Comparison of ENCODE assay signal across 11 cellular contexts in genomic region chr4:183600189-183600685, GRCh38. TPM values are rescaled to one million over a fixed set of nuclear protein-coding genes. Genes with fewer than 3 reads are reported as not detected.
DNase-seq lines count a peak whose midpoint lies in the region; ATAC-seq and TF ChIP-seq lines count a peak whose summit lies in the region.
"Had no signal": no experiment of that assay in that cellular context is flagged by ENCODE, and none has a peak within 500 bp of the region (broad histone marks: within the 10 kb centered on the region; RNA-seq: fewer than 3 reads in every experiment).

No MANE protein-coding gene starts in this region.

- DNase-seq in A673 (ENCODE audit: low spot score): peak; percentile 28
- peak; percentile 9 for DNase-seq in GM12865 (ENCODE audit: low read depth)
- DNase-seq in Panc1 (ENCODE audit: low read depth, low spot score): no peak
- DNase-seq in fibroblast of gingiva (ENCODE audit: low read depth): peak; percentile 20
- DNase-seq in uterus: no peak
- DNase-seq in epidermal melanocyte (ENCODE audit: insufficient read length, low spot score): no peak
- no peak for DNase-seq in NK-92 (lab: John Stamatoyannopoulos, UW; ENCODE audit: unreplicated experiment)
- no peak for DNase-seq in caudate nucleus (lab: John Stamatoyannopoulos, UW)
- DNase-seq: SHP77 had no signal

- in situ Hi-C loops in Panc1 (cut with HindIII; ENCODE audit: low pct_unique_long_range_greater_than_20kb, low sequenced_read_pairs): no loop called here

- BruUV-seq in A673 (replicated peaks; lab: Mats Ljungman, UMichigan): no TSS peak
- no TSS peak for BruUV-seq in Panc1 (replicated peaks; lab: Mats Ljungman, UMichigan)

- H3K4me1 ChIP-seq in A673 (ENCODE audit: insufficient read depth, low read length, poor library complexity, severe bottlenecking): no peaks in the 10 kb centered on the region
- no peaks in the 10 kb centered on the region for H3K4me1 ChIP-seq in Panc1 (ENCODE audit: control insufficient read depth, insufficient read depth, low read length)
- H3K4me1 ChIP-seq in uterus: no peaks in the 10 kb centered on the region

- POLR2A ChIA-PET in A673 (lab: Charles Lee; ENCODE audit: low non-redundant PET): no interaction called here
- POLR2A ChIA-PET in Panc1 (lab: Charles Lee): no interaction called here

- intact Hi-C loops in A673 (cut with micrococcal nuclease; ENCODE audit: unreplicated experiment): no loop called here
- intact Hi-C loops in Panc1 (cut with micrococcal nuclease; ENCODE audit: unreplicated experiment): loop anchor here (5.0 to 10.0 kb wide), 2 partner anchors 95 to 128 kb away; partner anchors contain the start of gene ING2
- intact Hi-C loops in uterus (cut with DNase I; ENCODE audit: low total_unique reads): no loop called here

- no peak overlapping the region for H3K27ac ChIP-seq in A673 (ENCODE audit: low read depth, low read length, poor library complexity, severe bottlenecking)
- H3K27ac ChIP-seq in Panc1 (ENCODE audit: low read length): no peak overlapping the region
- H3K27ac ChIP-seq in uterus: no peak overlapping the region
- H3K27ac ChIP-seq in caudate nucleus (ENCODE audit: low read depth, low read length): no peak overlapping the region

- H3K4me3 ChIP-seq in A673 (ENCODE audit: low read depth, low read length, poor library complexity, severe bottlenecking) (no peak overlapping the region), GM12865 (ENCODE audit: low read depth, low read length) (no peak overlapping the region), Panc1 (ENCODE audit: low read depth in 2 of 2, low read length in 2 of 2) (no peak overlapping the region), uterus (no peak overlapping the region)
- H3K4me3 ChIP-seq: HAP-1 had no signal

- TF ChIP-seq CTCF in A673 (conservative IDR thresholded peaks at IDR 0.05; ENCODE audit: low read depth, low read length) (peak; percentile 54), GM12865 (IDR thresholded peaks at IDR 0.05; ENCODE audit: insufficient read depth, low read depth, low read length, missing control alignments) (peak; percentile 23), Panc1 (IDR thresholded peaks at IDR 0.05) (peak; percentile 46), uterus (IDR thresholded peaks at IDR 0.05) (no peak)

- TF ChIP-seq POLR2A in uterus (IDR thresholded peaks at IDR 0.05): no peak

- H3K9me3 ChIP-seq in A673 (ENCODE audit: low read depth, low read length, poor library complexity, severe bottlenecking): no peaks in the 10 kb centered on the region
- H3K9me3 ChIP-seq in Panc1 (ENCODE audit: control insufficient read depth, insufficient read depth, low read depth, low read length): no peaks in the 10 kb centered on the region
- H3K9me3 ChIP-seq in uterus: no peaks in the 10 kb centered on the region
- H3K9me3 ChIP-seq: HAP-1 had no signal

- CTCF ChIA-PET in A673 (lab: Charles Lee): no interaction called here
- CTCF ChIA-PET in Panc1 (lab: Charles Lee): no interaction called here

- no peaks in the 10 kb centered on the region for H3K36me3 ChIP-seq in A673 (ENCODE audit: insufficient read depth, low read length, poor library complexity, severe bottlenecking)
- H3K36me3 ChIP-seq in Panc1 (ENCODE audit: control insufficient read depth, insufficient read depth, low read length): no peaks in the 10 kb centered on the region
- H3K36me3 ChIP-seq in uterus: no peaks in the 10 kb centered on the region
- H3K36me3 ChIP-seq: HAP-1 had no signal

- ATAC-seq in Panc1: no peak
- ATAC-seq: sciatic nerve had no signal

- H3K27me3 ChIP-seq in A673 (replicated peaks; ENCODE audit: insufficient read depth, low read depth, low read length, poor library complexity) (peaks cover 13% of the 10 kb centered on the region), Panc1 (ENCODE audit: control insufficient read depth, insufficient read depth, low read length) (no peaks in the 10 kb centered on the region), uterus (no peaks in the 10 kb centered on the region)

RNA-seq across cellular contexts. Expression of gene RWDD4, which starts 58.7 kb away (rescaled TPM):
- total RNA-seq in A673 (2021) (29.4 and 33.8 TPM in 2 replicates), Panc1 (2021; ENCODE audit: unreplicated experiment) (27.4 TPM), uterus (10 to 100 TPM; 11.8 to 31.2 (median 19.3) TPM)
- 21.3 TPM for polyA plus RNA-seq in Panc1 (2012; ENCODE audit: insufficient read length)

RNA-seq across cellular contexts. Expression of gene TRAPPC11, which starts 58.9 kb away (rescaled TPM):
- total RNA-seq in A673 (2021): 29.1 and 30.0 TPM in 2 replicates
- total RNA-seq in Panc1 (2021; ENCODE audit: unreplicated experiment): 21.1 TPM
- polyA plus RNA-seq in Panc1 (2012; ENCODE audit: insufficient read length): 10.7 TPM
- total RNA-seq in uterus: 10 to 100 TPM; 18.4 to 96.8 (median 53.5) TPM

Comparison
In these comparisons a context has a peak if more than half of its experiments do, and no peak if none do; other contexts are left out.
1. DNase-seq: peak in A673 (single experiment), GM12865 (single experiment) and fibroblast of gingiva (single experiment); none in Panc1 (single experiment), uterus (0 of 2), epidermal melanocyte (single experiment), NK-92 (single experiment) and caudate nucleus (0 of 61).
2. CTCF ChIP-seq: peak in A673 (single experiment), GM12865 (single experiment) and Panc1 (single experiment); none in uterus (0 of 4).